Comparison of ENCODE assay signal across 10 cellular contexts in the genomic region with DNA sequence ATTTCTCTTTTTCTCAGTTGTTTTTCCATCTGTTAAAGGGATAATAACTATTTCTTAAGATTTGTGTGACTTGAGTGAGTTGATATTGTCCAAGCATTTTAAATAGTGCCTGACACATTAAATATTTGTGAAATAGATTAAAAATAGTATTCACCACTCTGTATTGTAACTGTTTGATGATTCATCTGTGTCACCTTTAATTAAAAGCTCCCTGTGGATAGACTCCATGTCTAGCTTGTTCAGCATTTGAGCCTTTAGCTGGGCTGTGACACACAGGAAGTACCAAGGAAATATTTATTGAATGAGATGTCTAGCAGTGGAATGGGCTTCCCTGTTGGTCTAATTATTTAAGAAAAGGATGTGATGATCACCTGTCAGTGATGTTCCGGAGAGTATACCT. TPM values are rescaled to one million over a fixed set of nuclear protein-coding genes. Genes with fewer than 3 reads are reported as not detected.
A peak's percentile ranks its signal among the peaks of the same experiment; 100 is the strongest.
DNase-seq lines count a peak whose midpoint lies in the region; ATAC-seq and TF ChIP-seq lines count a peak whose summit lies in the region.
"Had no signal": no experiment of that assay in that cellular context is flagged by ENCODE, and none has a peak within 500 bp of the region (broad histone marks: within the 10 kb centered on the region; RNA-seq: fewer than 3 reads in every experiment).

No MANE protein-coding gene starts in this region.

- CTCF ChIA-PET in CD8-positive, alpha-beta T cell (lab: Charles Lee), result interaction anchor here (1.0 kb wide), 1 partner anchor 55 kb away, joined by 3 read pairs; a partner anchor contains a TSS

- intact Hi-C loops in CD8-positive, alpha-beta T cell (cut with DNase I, micrococcal nuclease), result loop anchor here in 1 of 2 experiments (5.0 kb wide), 3 partner anchors 52 to 113 kb away; no protein-coding TSS in a partner anchor
- intact Hi-C loops in natural killer cell (cut with micrococcal nuclease), result no loop called here

- peak overlapping the region; percentile 95 for H3K27ac Mint-ChIP-seq in CD8-positive, alpha-beta T cell
- H3K27ac Mint-ChIP-seq in natural killer cell, result peak overlapping the region; percentile 92 to 94
- H3K27ac Mint-ChIP-seq: neural progenitor cell had no signal

- no peaks in the 10 kb centered on the region for H3K9me2 ChIP-seq in Loucy (replicated peaks; ENCODE audit: low read depth, low read length)

- H3K4me1 ChIP-seq in CD8-positive, alpha-beta T cell (ENCODE audit: insufficient read depth, low read length), result peaks cover 22% of the 10 kb centered on the region
- H3K4me1 ChIP-seq in Loucy (ENCODE audit: insufficient read depth, low read length, poor library complexity, severe bottlenecking), result peaks cover 6% of the 10 kb centered on the region
- H3K4me1 ChIP-seq: neural progenitor cell had no signal

- no peaks in the 10 kb centered on the region for H4K20me1 ChIP-seq in Loucy (ENCODE audit: insufficient read depth, low read length, poor library complexity, severe bottlenecking)

- no peak overlapping the region for H3K4me3 Mint-ChIP-seq in CD8-positive, alpha-beta T cell
- H3K4me3 Mint-ChIP-seq in natural killer cell, result peak overlapping the region; percentile 92
- H3K4me3 Mint-ChIP-seq: neural progenitor cell had no signal

- peaks cover 41% of the 10 kb centered on the region for H3K4me1 Mint-ChIP-seq in CD8-positive, alpha-beta T cell (ENCODE audit: low read depth)
- peaks cover 43 to 45% of the 10 kb centered on the region in 2 donors for H3K4me1 Mint-ChIP-seq in natural killer cell
- H3K4me1 Mint-ChIP-seq: neural progenitor cell had no signal

- DNase-seq in CD8-positive, alpha-beta T cell, result no peak
- DNase-seq in cardiac fibroblast (ENCODE audit: low read depth in 2 of 2), result peak; percentile 5 to 62
- DNase-seq in natural killer cell, result no peak
- no peak for DNase-seq in NCI-H774 (lab: John Stamatoyannopoulos, UW)
- no peak for DNase-seq in NCI-H82 treated with DMSO at 0.1 percent for 48 hours (lab: John Stamatoyannopoulos, UW; ENCODE audit: unreplicated experiment)

- no peak for ATAC-seq in CD8-positive, alpha-beta T cell
- ATAC-seq in natural killer cell (no peak), HG02678 (IDR thresholded peaks at IDR 0.05; ENCODE audit: unreplicated experiment) (no peak), HG02981 (IDR thresholded peaks at IDR 0.05; ENCODE audit: unreplicated experiment) (no peak)

- H3K36me3 ChIP-seq in CD8-positive, alpha-beta T cell (ENCODE audit: insufficient read depth, low read length), result no peaks in the 10 kb centered on the region
- H3K36me3 ChIP-seq in Loucy (ENCODE audit: insufficient read depth, low read length), result no peaks in the 10 kb centered on the region
- H3K36me3 ChIP-seq: neural progenitor cell had no signal

- H2AFZ ChIP-seq in Loucy (ENCODE audit: low read length), result peak overlapping the region; percentile 70; the same call in 1 of the 2 replicates
- H2AFZ ChIP-seq: neural progenitor cell had no signal

- no peaks in the 10 kb centered on the region for H3K9me3 ChIP-seq in CD8-positive, alpha-beta T cell (ENCODE audit: low read length)
- H3K9me3 ChIP-seq in Loucy (ENCODE audit: insufficient read depth, low read depth, low read length), result no peaks in the 10 kb centered on the region

- no peak overlapping the region for H3K9ac ChIP-seq in Loucy (ENCODE audit: low read depth, low read length, poor library complexity, severe bottlenecking)
- H3K9ac ChIP-seq: neural progenitor cell had no signal

- H3K9me3 Mint-ChIP-seq in CD8-positive, alpha-beta T cell, result peaks cover 5% of the 10 kb centered on the region
- H3K9me3 Mint-ChIP-seq in natural killer cell, result no peaks in the 10 kb centered on the region
- H3K9me3 Mint-ChIP-seq: neural progenitor cell had no signal

- no peak for TF ChIP-seq CTCF in CD8-positive, alpha-beta T cell (IDR thresholded peaks at IDR 0.05)
- TF ChIP-seq CTCF in Loucy (conservative IDR thresholded peaks at IDR 0.05; ENCODE audit: low read length), result no peak
- TF ChIP-seq CTCF in cardiac fibroblast (IDR thresholded peaks at IDR 0.05; ENCODE audit: low read depth, low read length), result no peak
- no peak for TF ChIP-seq CTCF in natural killer cell (IDR thresholded peaks at IDR 0.05)

- H3K36me3 Mint-ChIP-seq in CD8-positive, alpha-beta T cell, result peaks cover 4% of the 10 kb centered on the region
- H3K36me3 Mint-ChIP-seq in natural killer cell, result no peaks in the 10 kb centered on the region
- H3K36me3 Mint-ChIP-seq: neural progenitor cell had no signal

- no peak overlapping the region for H3K4me3 ChIP-seq in CD8-positive, alpha-beta T cell (ENCODE audit: low read depth, low read length)
- no peak overlapping the region for H3K4me3 ChIP-seq in Loucy (ENCODE audit: low read length, poor library complexity, severe bottlenecking)
- H3K4me3 ChIP-seq in cardiac fibroblast (replicated peaks in 1 of 2; ENCODE audit: low read depth in 2 of 2, low read length in 2 of 2), result no peak overlapping the region

- H3K27ac ChIP-seq in CD8-positive, alpha-beta T cell (ENCODE audit: low read depth, low read length), result no peak overlapping the region
- H3K27ac ChIP-seq: neural progenitor cell had no signal

- POLR2A ChIA-PET in CD8-positive, alpha-beta T cell (lab: Charles Lee), result no interaction called here

- peak overlapping the region; percentile 32 for H3K4me2 ChIP-seq in Loucy (ENCODE audit: low read depth, low read length, poor library complexity, severe bottlenecking)

- H3K79me2 ChIP-seq in Loucy (ENCODE audit: insufficient read depth, low read length), result no peaks in the 10 kb centered on the region

- H3F3A ChIP-seq in Loucy (ENCODE audit: low read depth), result no peaks in the 10 kb centered on the region

- H3K27me3 Mint-ChIP-seq in CD8-positive, alpha-beta T cell (ENCODE audit: low read depth), result no peaks in the 10 kb centered on the region
- H3K27me3 Mint-ChIP-seq in natural killer cell (ENCODE audit: low read depth in 2 of 2), result no peaks in the 10 kb centered on the region

- no peaks in the 10 kb centered on the region for H3K27me3 ChIP-seq in CD8-positive, alpha-beta T cell (ENCODE audit: insufficient read depth, low read length)
- no peaks in the 10 kb centered on the region for H3K27me3 ChIP-seq in Loucy (ENCODE audit: insufficient read depth, low read length, poor library complexity, severe bottlenecking)
- H3K27me3 ChIP-seq: neural progenitor cell had no signal

RNA-seq across cellular contexts. Expression of a gene that starts 1.8 kb away (rescaled TPM):
- total RNA-seq in CD8-positive, alpha-beta T cell, result not detected
- 1 to 10 TPM in 2 of 3 donors, under 1 TPM in 1; 0.75 to 1.7 (median 1.6) TPM for total RNA-seq in natural killer cell
- total RNA-seq: SK-MEL-5 had no signal

RNA-seq across cellular contexts. Expression of a gene that starts 54.6 kb away (rescaled TPM):
- total RNA-seq in CD8-positive, alpha-beta T cell, result not detected
- not detected for total RNA-seq in natural killer cell
- total RNA-seq: SK-MEL-5 had no signal

RNA-seq across cellular contexts. Expression of a gene that starts 58.9 kb away (rescaled TPM):
- 1 to 10 TPM; 1.5 to 2.2 TPM for total RNA-seq in CD8-positive, alpha-beta T cell
- total RNA-seq in natural killer cell, result 1 to 10 TPM; 9.2 to 9.6 (median 9.5) TPM

Comparison
In these comparisons a context has a peak if more than half of its experiments do, and no peak if none do; other contexts are left out.
1. DNase-seq: peak in cardiac fibroblast (2 of 2); none in CD8-positive, alpha-beta T cell (0 of 7), natural killer cell (single experiment), NCI-H774 (single experiment) and NCI-H82 treated with DMSO at 0.1 percent for 48 hours (single experiment).